8 cellular contexts compared by ENCODE assay signal in genomic region chr22:45212306-45212709, GRCh38. TPM values are rescaled to one million over a fixed set of nuclear protein-coding genes. Genes with fewer than 3 reads are reported as not detected.
DNase-seq lines count a peak whose midpoint lies in the region; ATAC-seq and TF ChIP-seq lines count a peak whose summit lies in the region.

No MANE protein-coding gene starts in this region.

- CTCF ChIA-PET in Panc1 (lab: Charles Lee) = interaction anchor here (0.7 kb wide), 1 partner anchor 22 kb away, joined by 3 read pairs; no protein-coding TSS in a partner anchor
- CTCF ChIA-PET in activated naive CD4-positive, alpha-beta T cell treated with anti-CD3 and anti-CD28 coated beads for 36 hours (lab: Charles Lee) = no interaction called here

- H3K9me3 ChIP-seq in Panc1 (ENCODE audit: control insufficient read depth, insufficient read depth, low read depth, low read length) (no peaks in the 10 kb centered on the region), fibroblast of lung (ENCODE audit: control insufficient read depth, insufficient read depth, low read depth, low read length) (no peaks in the 10 kb centered on the region)

- BruUV-seq in Panc1 (replicated peaks; lab: Mats Ljungman, UMichigan) = no TSS peak

- POLR2A ChIA-PET in Panc1 (lab: Charles Lee) = no interaction called here

- no peaks in the 10 kb centered on the region for H3K27me3 Mint-ChIP-seq in activated naive CD4-positive, alpha-beta T cell treated with anti-CD3 and anti-CD28 coated beads for 36 hours (ENCODE audit: low read depth)

- H3K36me3 ChIP-seq in Panc1 (ENCODE audit: control insufficient read depth, insufficient read depth, low read length) (no peaks in the 10 kb centered on the region), fibroblast of lung (ENCODE audit: control insufficient read depth, insufficient read depth, low read length) (peaks cover 2% of the 10 kb centered on the region)

- ATAC-seq in Panc1 (peak; percentile 67), HG03159 (IDR thresholded peaks at IDR 0.05; ENCODE audit: unreplicated experiment) (no peak), HG03097 (IDR thresholded peaks at IDR 0.05; ENCODE audit: low FRiP score, unreplicated experiment) (no peak)

- in situ Hi-C loops in Panc1 (cut with HindIII; ENCODE audit: low pct_unique_long_range_greater_than_20kb, low sequenced_read_pairs) = no loop called here

- TF ChIP-seq CTCF in AG09309 (IDR thresholded peaks at IDR 0.05; ENCODE audit: control insufficient read depth, insufficient read depth, low read depth, low read length, missing control alignments) (peak; percentile 3), Panc1 (IDR thresholded peaks at IDR 0.05) (no peak), fibroblast of lung (conservative IDR thresholded peaks at IDR 0.05 in 1 of 2, IDR thresholded peaks at IDR 0.05 in 1 of 2; ENCODE audit: low read depth in 1 of 2, low read length in 2 of 2) (peak in 1 of 2 donors; percentile 22)

- peak overlapping the region; percentile 37 for H3K9ac ChIP-seq in fibroblast of lung (ENCODE audit: insufficient read depth, low read length)

- intact Hi-C loops in Panc1 (cut with micrococcal nuclease; ENCODE audit: unreplicated experiment) = no loop called here
- intact Hi-C loops in activated naive CD4-positive, alpha-beta T cell treated with anti-CD3 and anti-CD28 coated beads for 36 hours (cut with micrococcal nuclease) = no loop called here

- H2AFZ ChIP-seq in fibroblast of lung (ENCODE audit: low read length) = no peak overlapping the region

- H3K36me3 Mint-ChIP-seq in activated naive CD4-positive, alpha-beta T cell treated with anti-CD3 and anti-CD28 coated beads for 36 hours (ENCODE audit: low read depth) = peaks cover 1% of the 10 kb centered on the region

- no peaks in the 10 kb centered on the region for H3K9me3 Mint-ChIP-seq in activated naive CD4-positive, alpha-beta T cell treated with anti-CD3 and anti-CD28 coated beads for 36 hours

- H3K4me3 ChIP-seq in AG09309 (ENCODE audit: control insufficient read depth, low read depth, low read length) = peak overlapping the region; percentile 49
- H3K4me3 ChIP-seq in Panc1 (ENCODE audit: low read depth in 2 of 2, low read length in 2 of 2) = peak overlapping the region; percentile 33 to 59
- H3K4me3 ChIP-seq in fibroblast of lung (replicated peaks in 1 of 4; ENCODE audit: control extremely low read depth in 1 of 4, insufficient read depth in 1 of 4, low read depth in 3 of 4, low read length in 4 of 4) = peak overlapping the region; percentile 27 to 57 (median 35)

- H3K4me1 ChIP-seq in Panc1 (ENCODE audit: control insufficient read depth, insufficient read depth, low read length) (peaks cover 16% of the 10 kb centered on the region), fibroblast of lung (ENCODE audit: control insufficient read depth, extremely low read depth, insufficient read depth, low read length) (peaks cover 31% of the 10 kb centered on the region)

- no peaks in the 10 kb centered on the region for H3K79me2 ChIP-seq in fibroblast of lung (ENCODE audit: control insufficient read depth, insufficient read depth, low read length)

- no peaks in the 10 kb centered on the region for H3K27me3 ChIP-seq in Panc1 (ENCODE audit: control insufficient read depth, insufficient read depth, low read length)
- no peaks in the 10 kb centered on the region for H3K27me3 ChIP-seq in fibroblast of lung (ENCODE audit: control insufficient read depth, insufficient read depth, low read length)

- no peaks in the 10 kb centered on the region for H3K4me1 Mint-ChIP-seq in activated naive CD4-positive, alpha-beta T cell treated with anti-CD3 and anti-CD28 coated beads for 36 hours (ENCODE audit: low read depth)

- peak overlapping the region; percentile 72 for H3K27ac ChIP-seq in Panc1 (ENCODE audit: low read length)
- H3K27ac ChIP-seq in fibroblast of lung (ENCODE audit: insufficient read depth, low read length) = peak overlapping the region; percentile 71

- no peak overlapping the region for H3K4me3 Mint-ChIP-seq in activated naive CD4-positive, alpha-beta T cell treated with anti-CD3 and anti-CD28 coated beads for 36 hours

- peak overlapping the region; percentile 79 for H3K4me2 ChIP-seq in fibroblast of lung (ENCODE audit: extremely low read depth, insufficient read depth, low read length)

- peak; percentile 74 for DNase-seq in AG09309 (ENCODE audit: low read depth)
- no peak for DNase-seq in Panc1 (ENCODE audit: low read depth, low spot score)
- peak; percentile 90 to 95 for DNase-seq in fibroblast of lung (ENCODE audit: low read depth in 2 of 2)
- peak; percentile 89 for DNase-seq in myocyte (ENCODE audit: low read depth)
- no peak for DNase-seq in activated naive CD4-positive, alpha-beta T cell treated with anti-CD3 and anti-CD28 coated beads for 36 hours
- DNase-seq in RKO (ENCODE audit: low spot score) = no peak

- H3K27ac Mint-ChIP-seq in activated naive CD4-positive, alpha-beta T cell treated with anti-CD3 and anti-CD28 coated beads for 36 hours = no peak overlapping the region

- peaks cover 3% of the 10 kb centered on the region for H4K20me1 ChIP-seq in fibroblast of lung (ENCODE audit: control insufficient read depth, extremely low read depth, insufficient read depth, low read length)

RNA-seq across cellular contexts. Expression of gene KIAA0930, which starts 28.4 kb away (rescaled TPM):
- total RNA-seq in Panc1 (2021; ENCODE audit: unreplicated experiment) = 42.5 TPM
- 45.3 TPM for polyA plus RNA-seq in Panc1 (2012; ENCODE audit: insufficient read length)
- 20.5 and 30.9 TPM in 2 replicates for total RNA-seq in fibroblast of lung
- polyA plus RNA-seq in fibroblast of lung = 28.2 and 38.2 TPM in 2 replicates
- polyA plus RNA-seq in fibroblast of lung (2012) = 27.0 and 40.8 TPM in 2 replicates
- 31.9 and 49.4 TPM in 2 replicates for polyA minus RNA-seq in fibroblast of lung (ENCODE audit: low replicate concordance)
- total RNA-seq in myocyte = 32.1 and 49.2 TPM in 2 replicates
- polyA plus RNA-seq in myocyte (2012) = 54.7 TPM
- total RNA-seq in activated naive CD4-positive, alpha-beta T cell treated with anti-CD3 and anti-CD28 coated beads for 36 hours = 10 to 100 TPM; 16.6 to 19.5 TPM

RNA-seq across cellular contexts. Expression of gene NUP50, which starts 48.6 kb away (rescaled TPM):
- total RNA-seq in Panc1 (2021; ENCODE audit: unreplicated experiment) = 52.1 TPM
- polyA plus RNA-seq in Panc1 (2012; ENCODE audit: insufficient read length) = 19.2 TPM
- total RNA-seq in fibroblast of lung = 29.2 and 32.6 TPM in 2 replicates
- 17.4 and 33.5 TPM in 2 replicates for polyA plus RNA-seq in fibroblast of lung
- polyA plus RNA-seq in fibroblast of lung (2012) = 19.4 and 30.3 TPM in 2 replicates
- polyA minus RNA-seq in fibroblast of lung (ENCODE audit: low replicate concordance) = 13.2 and 24.7 TPM in 2 replicates
- 17.9 and 20.9 TPM in 2 replicates for total RNA-seq in myocyte
- 7.9 TPM for polyA plus RNA-seq in myocyte (2012)
- 100 to 1,000 TPM; 151 to 154 TPM for total RNA-seq in activated naive CD4-positive, alpha-beta T cell treated with anti-CD3 and anti-CD28 coated beads for 36 hours

Comparison
In these comparisons a context has a peak if more than half of its experiments do, and no peak if none do; other contexts are left out.
1. DNase-seq: peak in AG09309 (single experiment), fibroblast of lung (2 of 2) and myocyte (single experiment); none in Panc1 (single experiment), activated naive CD4-positive, alpha-beta T cell treated with anti-CD3 and anti-CD28 coated beads for 36 hours (single experiment) and RKO (single experiment).
2. Peak in every context shown above with its lines, with median percentiles within 50 percentile points of each other: H3K4me3 ChIP-seq.